20 cellular contexts compared by ENCODE assay signal in the genomic region with DNA sequence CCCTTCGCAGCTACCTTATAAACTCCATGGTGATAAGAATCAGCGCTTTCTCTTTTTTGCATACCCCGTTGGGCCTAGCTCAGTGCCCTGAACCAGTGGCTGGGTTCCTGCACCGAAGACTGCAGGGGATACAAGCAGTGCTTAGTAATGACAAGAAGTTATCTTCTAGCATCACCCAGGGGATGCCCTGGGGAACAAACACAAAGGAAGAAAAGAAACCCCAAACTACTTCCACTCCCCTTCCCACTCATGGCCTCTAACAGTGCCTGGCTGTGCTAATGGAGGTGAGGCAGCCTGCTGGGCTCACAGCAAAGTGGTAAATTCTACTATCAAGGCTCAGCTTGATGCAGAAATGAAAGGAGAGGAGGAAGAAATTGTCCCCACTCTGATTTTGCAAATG.
A peak's percentile ranks its signal among the peaks of the same experiment; 100 is the strongest.
DNase-seq lines count a peak whose midpoint lies in the region; ATAC-seq, FAIRE-seq and TF ChIP-seq lines count a peak whose summit lies in the region.
"Had no signal": no experiment of that assay in that cellular context is flagged by ENCODE, and none has a peak within 500 bp of the region (broad histone marks: within the 10 kb centered on the region; RNA-seq: fewer than 3 reads in every experiment).

No MANE protein-coding gene starts in this region.

- TF ChIP-seq EP300 in H1 (IDR thresholded peaks at IDR 0.05; ENCODE audit: borderline replicate concordance in 1 of 2, low read depth in 2 of 2, low read length in 2 of 2) = no peak

- CTCF ChIA-PET in H1 (lab: Charles Lee; ENCODE audit: partially characterized antibody) = interaction anchor here (0.6 to 1.9 kb wide), 2 partner anchors 11 to 984 kb away, joined by 3 to 6 read pairs; no protein-coding TSS in a partner anchor

- peak; percentile 24 to 28 for ATAC-seq in stimulated activated naive B cell treated with anti-CD40 and anti-IgM and Interleukin-4, amounts not matched to agents 10 μg/mL and 1 μg/mL and 100 μg/mL, for 72 hours (replicated peaks)
- ATAC-seq in HG03354 (IDR thresholded peaks at IDR 0.05; ENCODE audit: poor library complexity, severe bottlenecking, unreplicated experiment) (no peak), HG02884 (IDR thresholded peaks at IDR 0.05; ENCODE audit: unreplicated experiment) (no peak)
- ATAC-seq: Right ventricle myocardium inferior had no signal

- no peak overlapping the region for H3K4me3 Mint-ChIP-seq in stimulated activated naive B cell treated with anti-CD40 and anti-IgM and Interleukin-4, amounts not matched to agents 10 μg/mL and 1 μg/mL and 100 μg/mL, for 72 hours

- no peak overlapping the region for H4K8ac ChIP-seq in H1 (ENCODE audit: extremely low read depth, insufficient read depth, low read length)

- H3K23me2 ChIP-seq in H1 (ENCODE audit: low read depth, low read length) = no peaks in the 10 kb centered on the region; the same call in 1 of the 2 replicates

- peaks cover 37 to 52% of the 10 kb centered on the region in 2 donors for H3K4me1 Mint-ChIP-seq in stimulated activated naive B cell treated with anti-CD40 and anti-IgM and Interleukin-4, amounts not matched to agents 10 μg/mL and 1 μg/mL and 100 μg/mL, for 72 hours

- no peak overlapping the region for H3K4me3 ChIP-seq in KMS-11 (IDR thresholded peaks at IDR 0.05; ENCODE audit: insufficient read depth, low read depth, low read length)
- no peak overlapping the region for H3K4me3 ChIP-seq in H1 (ENCODE audit: extremely low read depth in 1 of 4, insufficient read depth in 2 of 4, low read depth in 3 of 4, low read length in 4 of 4)

- H3K27ac Mint-ChIP-seq in stimulated activated naive B cell treated with anti-CD40 and anti-IgM and Interleukin-4, amounts not matched to agents 10 μg/mL and 1 μg/mL and 100 μg/mL, for 72 hours = peak overlapping the region; percentile 43

- no peak overlapping the region for H2AK5ac ChIP-seq in H1 (ENCODE audit: low read depth, low read length)

- no peak overlapping the region for H3K4ac ChIP-seq in H1 (replicated peaks; ENCODE audit: insufficient read length, low read depth, low read length)

- H2AFZ ChIP-seq in KMS-11 (ENCODE audit: low read depth) = 0 out of 2 replicates have a peak overlapping the region, but pooled peaks have one; percentile 69
- peak overlapping the region; percentile 54; the same call in 1 of the 2 replicates for H2AFZ ChIP-seq in H1 (ENCODE audit: low read length)

- no peak overlapping the region for H2BK20ac ChIP-seq in H1 (ENCODE audit: low read length)

- TF ChIP-seq RAD21 in H1 (IDR thresholded peaks at IDR 0.05 in 1 of 2, conservative IDR thresholded peaks at IDR 0.05 in 1 of 2; ENCODE audit: low read depth in 2 of 2, low read length in 2 of 2) = peak; percentile 41 to 45; a peak in 3 of 4 replicates

- no peaks in the 10 kb centered on the region for H3K79me2 ChIP-seq in KMS-11 (ENCODE audit: insufficient read depth, low read depth)
- no peaks in the 10 kb centered on the region for H3K79me2 ChIP-seq in H1 (ENCODE audit: control insufficient read depth in 1 of 2, insufficient read depth in 2 of 2, low read length in 2 of 2)

- H3K9me3 ChIP-seq in H1 (ENCODE audit: insufficient read depth in 2 of 2, low read depth in 1 of 2, low read length in 1 of 2) = no peaks in the 10 kb centered on the region

- H4K20me1 ChIP-seq in KMS-11 (ENCODE audit: insufficient read depth) (no peaks in the 10 kb centered on the region), H1 (replicated peaks in 1 of 2; ENCODE audit: control insufficient read depth in 1 of 2, insufficient read depth in 2 of 2, low read length in 2 of 2) (no peaks in the 10 kb centered on the region)

- H2BK15ac ChIP-seq in H1 (ENCODE audit: low read length) = no peak overlapping the region

- no peak overlapping the region for H3K56ac ChIP-seq in H1 (replicated peaks; ENCODE audit: insufficient read length, low read depth, low read length)

- no peak overlapping the region for H2BK12ac ChIP-seq in H1 (ENCODE audit: low read depth, low read length)

- no peak overlapping the region for H2BK120ac ChIP-seq in H1 (replicated peaks; ENCODE audit: low read depth, low read length)

- H3K27me3 ChIP-seq in KMS-11 (ENCODE audit: insufficient read depth, low read depth) = no peaks in the 10 kb centered on the region
- no peaks in the 10 kb centered on the region for H3K27me3 ChIP-seq in H1 (replicated peaks in 1 of 4; ENCODE audit: control insufficient read depth in 3 of 4, extremely low read depth in 1 of 4, insufficient read depth in 3 of 4, low read length in 3 of 4)

- H3K27me3 Mint-ChIP-seq in stimulated activated naive B cell treated with anti-CD40 and anti-IgM and Interleukin-4, amounts not matched to agents 10 μg/mL and 1 μg/mL and 100 μg/mL, for 72 hours = no peaks in the 10 kb centered on the region

- H3K79me1 ChIP-seq in H1 (ENCODE audit: low read depth, low read length) = no peaks in the 10 kb centered on the region

- no peak overlapping the region for H3K9ac ChIP-seq in KMS-11
- no peak overlapping the region for H3K9ac ChIP-seq in H1 (replicated peaks in 1 of 4; ENCODE audit: extremely low read depth in 1 of 4, low read depth in 3 of 4, low read length in 3 of 4)

- no peak overlapping the region for H3K18ac ChIP-seq in H1 (ENCODE audit: extremely low read depth, low read length)

- peaks cover 66% of the 10 kb centered on the region for H3K4me1 ChIP-seq in KMS-11 (ENCODE audit: low read depth, poor library complexity, severe bottlenecking)
- peaks cover 0 to 4% (median 0%) of the 10 kb centered on the region in 4 experiments; a peak in 1 of 7 replicates for H3K4me1 ChIP-seq in H1 (replicated peaks in 1 of 4; ENCODE audit: control insufficient read depth in 3 of 4, insufficient read depth in 4 of 4, low read length in 3 of 4)

- H3K27ac ChIP-seq in KMS-11 (no peak overlapping the region), H1 (ENCODE audit: low read depth, low read length) (no peak overlapping the region)
- H3K27ac ChIP-seq: C4-2B had no signal

- H3K23ac ChIP-seq in H1 (ENCODE audit: insufficient read length) = no peak overlapping the region

- FAIRE-seq in H1 (lab: Jason Lieb, UNC) = no peak
- FAIRE-seq: RCC 7860 had no signal

- H3K36me3 ChIP-seq in KMS-11 (ENCODE audit: insufficient read depth) = no peaks in the 10 kb centered on the region
- H3K36me3 ChIP-seq in H1 (ENCODE audit: control insufficient read depth in 2 of 4, insufficient read depth in 4 of 4, low read length in 3 of 4) = no peaks in the 10 kb centered on the region

- H3K14ac ChIP-seq in H1 (ENCODE audit: insufficient read length) = no peak overlapping the region

- POLR2A ChIA-PET in H1 (lab: Charles Lee; ENCODE audit: partially characterized antibody) = no interaction called here

- no peaks in the 10 kb centered on the region for H3K36me3 Mint-ChIP-seq in stimulated activated naive B cell treated with anti-CD40 and anti-IgM and Interleukin-4, amounts not matched to agents 10 μg/mL and 1 μg/mL and 100 μg/mL, for 72 hours

- H4K91ac ChIP-seq in H1 (replicated peaks; ENCODE audit: insufficient read length, low read length) = no peak overlapping the region

- no peaks in the 10 kb centered on the region for H3K9me3 Mint-ChIP-seq in stimulated activated naive B cell treated with anti-CD40 and anti-IgM and Interleukin-4, amounts not matched to agents 10 μg/mL and 1 μg/mL and 100 μg/mL, for 72 hours

- TF ChIP-seq POLR2A in H1 (IDR thresholded peaks at IDR 0.05; ENCODE audit: control extremely low read depth in 1 of 2, low read depth in 2 of 2, low read length in 2 of 2) = no peak

- DNase-seq in ELF-1 (ENCODE audit: low read depth, low spot score) (peak; percentile 8), H1 (ENCODE audit: low read depth in 1 of 2, low spot score in 2 of 2) (no peak), GM20000 (ENCODE audit: low spot score) (no peak)
- no peak for DNase-seq in stimulated activated naive B cell treated with anti-CD40 and anti-IgM and Interleukin-4, amounts not matched to agents 10 μg/mL and 1 μg/mL and 100 μg/mL, for 72 hours
- DNase-seq: COR-L47; GDM1; HCEC 1CT; MM.1S; NCI-H1092; NCI-H1436 treated with DMSO at 0.1 percent for 48 hours; NCI-H2029 treated with DMSO at 0.1 percent for 48 hours; NCI-H748 treated with DMSO at 0.1 percent for 48 hours; NK-92 treated with Interleukin-12 subunit alpha and Interleukin-12 subunit beta, amount 100 ng/mL, for 24 hours; SW 1271 had no signal

- 91% methylated on average over 4 of the region's 4 CpGs; no CpG with 5 or more reads in 1 of the 2 experiments for WGBS in H1 (ENCODE audit: extremely low coverage in 1 of 2, insufficient coverage in 1 of 2, insufficient read length in 1 of 2, insufficient replicate concordance in 2 of 2, low coverage in 1 of 2, low lambda C conversion rate in 2 of 2, missing lambda C conversion rate in 1 of 2), 2 experiments

- TF ChIP-seq CTCF in KMS-11 (conservative IDR thresholded peaks at IDR 0.05; ENCODE audit: low read depth, low read length) = no peak
- peak in 2 of 3 experiments; percentile 4 to 16; a peak in 1 of 4 replicates for TF ChIP-seq CTCF in H1 (IDR thresholded peaks at IDR 0.05; ENCODE audit: control extremely low read depth in 1 of 3, insufficient read depth in 1 of 3, low read depth in 1 of 3, low read length in 3 of 3)
- no peak for TF ChIP-seq CTCF in GM20000 (IDR thresholded peaks at IDR 0.05; ENCODE audit: extremely low read depth, missing control alignments)

- 0 out of 2 replicates have a peak overlapping the region, but pooled peaks have one; percentile 72 for H3K4me2 ChIP-seq in KMS-11
- H3K4me2 ChIP-seq in H1 (ENCODE audit: insufficient read depth in 1 of 2, low read depth in 2 of 2, low read length in 2 of 2) = no peak overlapping the region

- no peak overlapping the region for H4K5ac ChIP-seq in H1 (ENCODE audit: insufficient read length, low read depth, low read length)

- H2BK5ac ChIP-seq in H1 (ENCODE audit: low read depth, low read length) = no peak overlapping the region

TF ChIP-seq in H1, 55 proteins besides CTCF, POLR2A, EP300 and RAD21:
- TF ChIP-seq, protein P1, sequence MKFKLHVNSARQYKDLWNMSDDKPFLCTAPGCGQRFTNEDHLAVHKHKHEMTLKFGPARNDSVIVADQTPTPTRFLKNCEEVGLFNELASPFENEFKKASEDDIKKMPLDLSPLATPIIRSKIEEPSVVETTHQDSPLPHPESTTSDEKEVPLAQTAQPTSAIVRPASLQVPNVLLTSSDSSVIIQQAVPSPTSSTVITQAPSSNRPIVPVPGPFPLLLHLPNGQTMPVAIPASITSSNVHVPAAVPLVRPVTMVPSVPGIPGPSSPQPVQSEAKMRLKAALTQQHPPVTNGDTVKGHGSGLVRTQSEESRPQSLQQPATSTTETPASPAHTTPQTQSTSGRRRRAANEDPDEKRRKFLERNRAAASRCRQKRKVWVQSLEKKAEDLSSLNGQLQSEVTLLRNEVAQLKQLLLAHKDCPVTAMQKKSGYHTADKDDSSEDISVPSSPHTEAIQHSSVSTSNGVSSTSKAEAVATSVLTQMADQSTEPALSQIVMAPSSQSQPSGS (IDR thresholded peaks at IDR 0.05; ENCODE audit: low read length) = no peak
- TF ChIP-seq CBX5 (IDR thresholded peaks at IDR 0.05; ENCODE audit: low read depth, low read length) (no peak), SUZ12 (IDR thresholded peaks at IDR 0.05; ENCODE audit: low read length) (no peak)
TF ChIP-seq in H1: peak in this region for 0.

Comparison
In these comparisons a context has a peak if more than half of its experiments do, and no peak if none do; other contexts are left out.
1. CTCF ChIP-seq: peak in H1 (2 of 3); none in KMS-11 (single experiment) and GM20000 (single experiment).
2. ATAC-seq: peak in stimulated activated naive B cell treated with anti-CD40 and anti-IgM and Interleukin-4, amounts not matched to agents 10 μg/mL and 1 μg/mL and 100 μg/mL, for 72 hours (2 of 2); none in HG03354 (single experiment) and HG02884 (single experiment).